15 cellular contexts compared by ENCODE assay signal in genomic region chr1:205889706-205890105, GRCh38. TPM values are rescaled to one million over a fixed set of nuclear protein-coding genes. Genes with fewer than 3 reads are reported as not detected.
DNase-seq lines count a peak whose midpoint lies in the region; ATAC-seq, FAIRE-seq and TF ChIP-seq lines count a peak whose summit lies in the region.
"Not testable (repeated sequence)": the region's sequence is repeated elsewhere in the genome, so short reads cannot be mapped to it uniquely, and the experiment has no call there.
"Had no signal": no experiment of that assay in that cellular context is flagged by ENCODE, and none has a peak within 500 bp of the region (broad histone marks: within the 10 kb centered on the region; RNA-seq: fewer than 3 reads in every experiment).

No MANE protein-coding gene starts in this region.

- CTCF ChIA-PET in A549 (lab: Yijun Ruan, JAX): interaction anchor here (1.5 to 3.8 kb wide), 2 partner anchors 88 to 98 kb away, joined by 5 to 18 read pairs; no protein-coding TSS in a partner anchor

- TF ChIP-seq RAD21 in A549 (conservative IDR thresholded peaks at IDR 0.05 in 1 of 2, IDR thresholded peaks at IDR 0.05 in 1 of 2): not testable (repeated sequence)

- not testable (repeated sequence) for TF ChIP-seq CTCF in A549 (IDR thresholded peaks at IDR 0.05); foreskin keratinocyte (conservative IDR thresholded peaks at IDR 0.05)

- not testable (repeated sequence) for H3K9me3 ChIP-seq in A549; adipocyte (ENCODE audit: control insufficient read depth, low read length)

- TF ChIP-seq EP300 in A549 (IDR thresholded peaks at IDR 0.05): not testable (repeated sequence)

- DNase-seq in A549 (ENCODE audit: low read depth in 1 of 2, low spot score in 1 of 2) (peak in 1 of 2 experiments; percentile 61), EH (ENCODE audit: low read depth) (peak; percentile 95), HS-5 (ENCODE audit: low read depth) (peak; percentile 86), RKO (ENCODE audit: low spot score) (peak; percentile 42), adipocyte (ENCODE audit: low read depth) (peak; percentile 68), dermis blood vessel endothelial cell (peak; percentile 45), foreskin keratinocyte (peak; percentile 66 to 85), myocyte (ENCODE audit: low read depth) (peak; percentile 91)

- TF ChIP-seq POLR2A in A549 (IDR thresholded peaks at IDR 0.05; ENCODE audit: low read length): not testable (repeated sequence)

- not testable (repeated sequence) for H3K4me3 ChIP-seq in A549; adipocyte (ENCODE audit: low read length)

- H3K4me2 ChIP-seq in A549: peak overlapping the region; percentile 46

- H3K36me3 ChIP-seq in adipocyte (ENCODE audit: control insufficient read depth, insufficient read depth, low read length, severe bottlenecking): not testable (repeated sequence)

- H3K9ac ChIP-seq in adipocyte (ENCODE audit: low read length): not testable (repeated sequence)

- WGBS in A549 (ENCODE audit: missing lambda C conversion rate): 4% methylated on average over 3 of the region's 3 CpGs

- not testable (repeated sequence) for FAIRE-seq in A549 (lab: Jason Lieb, UNC)

- peak overlapping the region; percentile 64 to 83 for H3K27ac ChIP-seq in A549
- not testable (repeated sequence) for H3K27ac ChIP-seq in foreskin keratinocyte

- peaks cover 20% of the 10 kb centered on the region for H3K4me1 ChIP-seq in A549
- peaks cover 12% of the 10 kb centered on the region for H3K4me1 ChIP-seq in adipocyte (ENCODE audit: control insufficient read depth, insufficient read depth, low read length)
- not testable (repeated sequence) for H3K4me1 ChIP-seq in foreskin keratinocyte

- POLR2A ChIA-PET in A549 (lab: Yijun Ruan, JAX): not testable (repeated sequence)

- ATAC-seq in A549 (peak in 1 of 2 experiments; percentile 84; a peak in 4 of 6 replicates), foreskin keratinocyte (peak; percentile 44)

- H3K27me3 ChIP-seq in adipocyte (replicated peaks; ENCODE audit: control insufficient read depth, insufficient read depth, low read length); foreskin keratinocyte: not testable (repeated sequence)

TF ChIP-seq in A549, 52 proteins besides CTCF, POLR2A, EP300 and RAD21:
- TF ChIP-seq GATA3 (IDR thresholded peaks at IDR 0.05; ENCODE audit: borderline replicate concordance) (peak; percentile 36; the same call in 1 of the 2 replicates), FOSL2 (IDR thresholded peaks at IDR 0.05) (peak; percentile 28; the same call in 1 of the 2 replicates), FOSL2 (CRISPR knock-in tag; IDR thresholded peaks at IDR 0.05) (peak; percentile 68; the same call in 1 of the 2 replicates)

RNA-seq across cellular contexts. Expression of gene PM20D1, which starts 39.8 kb away (rescaled TPM):
- not detected in 2 replicates for polyA plus RNA-seq in A549 (2011; rRNA removed)
- polyA plus RNA-seq in A549 (2012; cell fraction: cytosol; rRNA removed): not detected in 2 replicates
- not detected in 2 replicates for polyA plus RNA-seq in A549 (2012; cell fraction: nucleus; rRNA removed)
- polyA plus RNA-seq in A549 (2017; fragmentation: RNase III; extraction: RNeasy Plus Mini Kit Qiagen cat#74134 plus additional on column Dnase treatment): not detected in 3 replicates
- polyA minus RNA-seq in A549 (2011; rRNA and poly(A)+ RNA removed): not detected in 2 replicates
- 0.05 TPM in 1 of 2 replicates, not detected in the other for total RNA-seq in dermis blood vessel endothelial cell
- total RNA-seq in foreskin keratinocyte: not detected in 2 replicates
- not detected in 2 replicates for polyA plus RNA-seq in foreskin keratinocyte
- not detected in 2 replicates for total RNA-seq in myocyte
- 0.35 TPM for polyA plus RNA-seq in myocyte (2012)
- total RNA-seq: OCI-LY7, SK-MEL-5 had no signal

RNA-seq across cellular contexts. Expression of gene SLC26A9, which starts 53.5 kb away (rescaled TPM):
- polyA plus RNA-seq in A549 (2011; rRNA removed) (0.98 and 1.1 TPM in 2 replicates), A549 (2017; fragmentation: RNase III; extraction: RNeasy Plus Mini Kit Qiagen cat#74134 plus additional on column Dnase treatment) (0.14 to 0.18 TPM (median 0.16 TPM) in 3 replicates), foreskin keratinocyte (not detected in 2 replicates)
- polyA plus RNA-seq in A549 (2012; cell fraction: cytosol; rRNA removed): 0.19 and 0.30 TPM in 2 replicates
- 0.50 and 0.76 TPM in 2 replicates for polyA plus RNA-seq in A549 (2012; cell fraction: nucleus; rRNA removed)
- polyA minus RNA-seq in A549 (2011; rRNA and poly(A)+ RNA removed): 1.1 and 1.3 TPM in 2 replicates
- total RNA-seq in dermis blood vessel endothelial cell (0.09 TPM in 1 of 2 replicates, not detected in the other), foreskin keratinocyte (not detected in 2 replicates), myocyte (0.16 TPM in 1 of 2 replicates, not detected in the other)
- polyA plus RNA-seq in myocyte (2012): 0.03 TPM
- total RNA-seq: activated B cell treated with CpG ODN at 0.5 μM for 24 hours; activated CD4-positive, alpha-beta memory T cell treated with anti-CD3 and anti-CD28 coated beads for 36 hours; CD4-positive, alpha-beta T cell; naive thymus-derived CD8-positive, alpha-beta T cell; OCI-LY7; SK-MEL-5; uterus had no signal
- polyA plus RNA-seq: naive thymus-derived CD8-positive, alpha-beta T cell had no signal
